Comparison of ENCODE assay signal across 14 cellular contexts in the genomic region with DNA sequence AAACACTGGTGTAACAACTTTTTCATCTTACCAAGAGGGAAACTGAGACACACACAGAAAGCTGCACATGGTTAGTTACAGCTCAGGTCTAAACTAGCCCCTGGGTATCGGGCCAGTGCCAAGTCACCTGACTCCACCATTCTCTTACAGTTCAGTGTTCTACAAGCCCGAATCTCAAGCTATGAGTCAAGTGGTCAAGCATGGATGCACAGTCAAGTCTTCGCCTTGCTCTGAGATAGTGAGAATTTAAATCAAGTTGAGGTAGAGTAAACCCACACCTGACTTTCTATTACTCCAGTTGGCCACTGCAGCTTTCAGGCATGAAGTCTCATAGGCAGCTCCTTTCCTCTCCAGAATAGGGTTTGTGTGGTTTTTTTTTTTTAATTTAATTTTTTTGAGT. TPM values are rescaled to one million over a fixed set of nuclear protein-coding genes. Genes with fewer than 3 reads are reported as not detected.
A peak's percentile ranks its signal among the peaks of the same experiment; 100 is the strongest.
DNase-seq lines count a peak whose midpoint lies in the region; ATAC-seq, FAIRE-seq and TF ChIP-seq lines count a peak whose summit lies in the region.
"Had no signal": no experiment of that assay in that cellular context is flagged by ENCODE, and none has a peak within 500 bp of the region (broad histone marks: within the 10 kb centered on the region; RNA-seq: fewer than 3 reads in every experiment).

No MANE protein-coding gene starts in this region.

- no peaks in the 10 kb centered on the region for H3K79me2 ChIP-seq in OCI-LY3 (ENCODE audit: low read length)

- H3K4me2 ChIP-seq in OCI-LY3 (ENCODE audit: low read length) = peak overlapping the region; percentile 41

- peaks cover 16% of the 10 kb centered on the region for H3K4me1 ChIP-seq in OCI-LY3 (ENCODE audit: low read length)
- H3K4me1 ChIP-seq in BE2C = no peaks in the 10 kb centered on the region
- H3K4me1 ChIP-seq: upper lobe of right lung had no signal

- H2AFZ ChIP-seq in OCI-LY3 (ENCODE audit: low read depth, low read length) = no peak overlapping the region

- H3K27me3 ChIP-seq in OCI-LY3 (ENCODE audit: low read depth, low read length) (peaks cover 90% of the 10 kb centered on the region), BE2C (no peaks in the 10 kb centered on the region)
- H3K27me3 ChIP-seq: upper lobe of right lung had no signal

- DNase-seq in GM18507 (ENCODE audit: extremely low spot score, insufficient read length, low read depth) (peak; percentile 58), SKM-1 (lab: John Stamatoyannopoulos, UW; ENCODE audit: unreplicated experiment) (no peak), islet precursor cell (no peak), BE2C (no peak)
- DNase-seq in activated naive CD4-positive, alpha-beta T cell (lab: John Stamatoyannopoulos, UW) = no peak
- DNase-seq: hypothalamus; NCI-H1436; stimulated activated CD4-positive, alpha-beta T cell treated with anti-CD3 and anti-CD28 coated beads, Interleukin-2, amount 100 ng/mL, for 48 hours; upper lobe of right lung had no signal

- H4K20me1 ChIP-seq in OCI-LY3 (ENCODE audit: insufficient read depth, low read length) = peaks cover 24% of the 10 kb centered on the region; the same call in 1 of the 2 replicates

- no peak overlapping the region for H3K27ac ChIP-seq in OCI-LY3 (ENCODE audit: low read length)
- H3K27ac ChIP-seq: SK-N-MC, upper lobe of right lung had no signal

- peak; percentile 99 for FAIRE-seq in GM18507 (lab: Jason Lieb, UNC)
- FAIRE-seq: colon had no signal

- TF ChIP-seq CTCF in OCI-LY3 (IDR thresholded peaks at IDR 0.05; ENCODE audit: low read depth, low read length) = no peak
- TF ChIP-seq CTCF in BE2C (IDR thresholded peaks at IDR 0.05; ENCODE audit: low read depth, low read length) = no peak

- no peak overlapping the region for H3K4me3 ChIP-seq in OCI-LY3 (ENCODE audit: low read length)
- no peak overlapping the region for H3K4me3 ChIP-seq in BE2C (ENCODE audit: low read depth, low read length)
- H3K4me3 ChIP-seq: SK-N-MC, upper lobe of right lung had no signal

- H3K36me3 ChIP-seq in OCI-LY3 (replicated peaks; ENCODE audit: low read depth, low read length) (no peaks in the 10 kb centered on the region), BE2C (no peaks in the 10 kb centered on the region)
- H3K36me3 ChIP-seq: upper lobe of right lung had no signal

- H3K9ac ChIP-seq in OCI-LY3 (ENCODE audit: low read length) = no peak overlapping the region

- H3K9me3 ChIP-seq in OCI-LY3 (ENCODE audit: insufficient read depth, low read length) (no peaks in the 10 kb centered on the region), BE2C (no peaks in the 10 kb centered on the region)
- H3K9me3 ChIP-seq: upper lobe of right lung had no signal

- ATAC-seq in GM21367 (IDR thresholded peaks at IDR 0.05; ENCODE audit: unreplicated experiment) = peak; percentile 99
- peak; percentile 100 for ATAC-seq in HG03066 (IDR thresholded peaks at IDR 0.05; ENCODE audit: low read depth, unreplicated experiment)
- ATAC-seq: upper lobe of right lung had no signal

RNA-seq across cellular contexts. Expression of a gene that starts 34.5 kb away (rescaled TPM):
- polyA plus RNA-seq in BE2C (2012; ENCODE audit: insufficient read depth, insufficient read length, low read depth) = 13.7 TPM
